2 cellular contexts compared by ENCODE assay signal in the genomic region with DNA sequence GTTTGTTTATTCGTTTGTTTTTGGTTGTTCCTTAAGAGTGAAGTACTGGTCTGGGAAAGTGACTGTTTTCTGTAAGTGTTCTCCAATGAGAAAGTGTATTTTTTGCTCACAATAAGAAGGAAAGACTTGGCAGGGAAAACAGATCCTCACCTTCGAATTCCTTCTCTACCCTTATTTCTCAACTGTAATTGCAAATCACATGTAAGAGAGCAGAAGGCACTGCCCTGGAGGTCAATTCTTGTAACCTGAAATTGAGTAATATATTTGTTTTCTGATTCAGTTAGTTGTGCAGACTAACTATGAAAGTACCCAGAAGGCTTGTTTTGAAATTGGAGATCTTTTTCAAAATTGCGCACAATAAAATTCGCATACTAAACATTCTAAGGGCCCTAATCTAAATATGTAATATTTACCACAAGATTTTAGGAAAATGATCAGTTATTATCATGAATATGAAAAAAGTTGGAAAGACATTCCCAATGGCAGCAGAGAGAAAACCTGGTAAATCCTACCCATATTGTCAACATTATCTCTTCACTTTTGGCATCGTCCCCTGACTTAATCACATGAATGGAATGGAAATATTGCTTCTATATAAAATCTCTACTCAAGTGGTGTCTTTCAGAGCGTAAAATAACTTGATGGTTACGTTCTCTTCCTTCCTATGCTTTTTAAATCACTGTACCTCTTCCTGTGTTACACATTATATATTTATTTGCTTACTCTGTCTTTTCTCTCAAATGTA.
TF ChIP-seq lines count a peak whose summit lies in the region.

No MANE protein-coding gene starts in this region.

TF ChIP-seq in A549, 52 proteins besides CTCF, POLR2A, EP300 and RAD21:
- peak; percentile 95 for TF ChIP-seq GATA3 (IDR thresholded peaks at IDR 0.05; ENCODE audit: borderline replicate concordance)
- peak; percentile 66; the same call in 1 of the 2 replicates for TF ChIP-seq RARB (CRISPR knock-in tag; IDR thresholded peaks at IDR 0.05)
- TF ChIP-seq FOSL2 (IDR thresholded peaks at IDR 0.05) = peak; percentile 86
- TF ChIP-seq FOSL2 (CRISPR knock-in tag; IDR thresholded peaks at IDR 0.05) = peak; percentile 93
- TF ChIP-seq, protein P1, sequence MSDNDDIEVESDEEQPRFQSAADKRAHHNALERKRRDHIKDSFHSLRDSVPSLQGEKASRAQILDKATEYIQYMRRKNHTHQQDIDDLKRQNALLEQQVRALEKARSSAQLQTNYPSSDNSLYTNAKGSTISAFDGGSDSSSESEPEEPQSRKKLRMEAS (IDR thresholded peaks at IDR 0.05) = peak; percentile 88
- TF ChIP-seq ZFP36 (IDR thresholded peaks at IDR 0.05; ENCODE audit: borderline replicate concordance, partially characterized antibody) = no peak
- TF ChIP-seq HOXB13 (CRISPR knock-in tag; IDR thresholded peaks at IDR 0.05; ENCODE audit: low read depth) = peak; percentile 22; the same call in 1 of the 2 replicates
- no peak for TF ChIP-seq ESRRA (IDR thresholded peaks at IDR 0.05; ENCODE audit: borderline replicate concordance, low read length)
- TF ChIP-seq JUN (IDR thresholded peaks at IDR 0.05) = peak; percentile 93 to 98
- TF ChIP-seq, protein P2, sequence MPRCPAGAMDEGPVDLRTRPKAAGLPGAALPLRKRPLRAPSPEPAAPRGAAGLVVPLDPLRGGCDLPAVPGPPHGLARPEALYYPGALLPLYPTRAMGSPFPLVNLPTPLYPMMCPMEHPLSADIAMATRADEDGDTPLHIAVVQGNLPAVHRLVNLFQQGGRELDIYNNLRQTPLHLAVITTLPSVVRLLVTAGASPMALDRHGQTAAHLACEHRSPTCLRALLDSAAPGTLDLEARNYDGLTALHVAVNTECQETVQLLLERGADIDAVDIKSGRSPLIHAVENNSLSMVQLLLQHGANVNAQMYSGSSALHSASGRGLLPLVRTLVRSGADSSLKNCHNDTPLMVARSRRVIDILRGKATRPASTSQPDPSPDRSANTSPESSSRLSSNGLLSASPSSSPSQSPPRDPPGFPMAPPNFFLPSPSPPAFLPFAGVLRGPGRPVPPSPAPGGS (IDR thresholded peaks at IDR 0.05) = peak; percentile 98
- peak; percentile 97 for TF ChIP-seq JUNB (IDR thresholded peaks at IDR 0.05)
- TF ChIP-seq, protein P3, sequence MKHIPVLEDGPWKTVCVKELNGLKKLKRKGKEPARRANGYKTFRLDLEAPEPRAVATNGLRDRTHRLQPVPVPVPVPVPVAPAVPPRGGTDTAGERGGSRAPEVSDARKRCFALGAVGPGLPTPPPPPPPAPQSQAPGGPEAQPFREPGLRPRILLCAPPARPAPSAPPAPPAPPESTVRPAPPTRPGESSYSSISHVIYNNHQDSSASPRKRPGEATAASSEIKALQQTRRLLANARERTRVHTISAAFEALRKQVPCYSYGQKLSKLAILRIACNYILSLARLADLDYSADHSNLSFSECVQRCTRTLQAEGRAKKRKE (CRISPR knock-in tag; IDR thresholded peaks at IDR 0.05; ENCODE audit: low read depth) = peak; percentile 51; the same call in 1 of the 2 replicates
- TF ChIP-seq ZSCAN20 (CRISPR knock-in tag; IDR thresholded peaks at IDR 0.05) = peak; percentile 45; the same call in 1 of the 2 replicates
- TF ChIP-seq CHD2 (IDR thresholded peaks at IDR 0.05; ENCODE audit: low read length, partially characterized antibody) = no peak
- TF ChIP-seq, protein P4, sequence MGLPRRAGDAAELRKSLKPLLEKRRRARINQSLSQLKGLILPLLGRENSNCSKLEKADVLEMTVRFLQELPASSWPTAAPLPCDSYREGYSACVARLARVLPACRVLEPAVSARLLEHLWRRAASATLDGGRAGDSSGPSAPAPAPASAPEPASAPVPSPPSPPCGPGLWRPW (IDR thresholded peaks at IDR 0.05) = peak; percentile 97
- TF ChIP-seq MAFK (IDR thresholded peaks at IDR 0.05; ENCODE audit: partially characterized antibody) = peak; percentile 47
- TF ChIP-seq, protein P5, sequence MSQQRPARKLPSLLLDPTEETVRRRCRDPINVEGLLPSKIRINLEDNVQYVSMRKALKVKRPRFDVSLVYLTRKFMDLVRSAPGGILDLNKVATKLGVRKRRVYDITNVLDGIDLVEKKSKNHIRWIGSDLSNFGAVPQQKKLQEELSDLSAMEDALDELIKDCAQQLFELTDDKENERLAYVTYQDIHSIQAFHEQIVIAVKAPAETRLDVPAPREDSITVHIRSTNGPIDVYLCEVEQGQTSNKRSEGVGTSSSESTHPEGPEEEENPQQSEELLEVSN (IDR thresholded peaks at IDR 0.05; ENCODE audit: borderline replicate concordance, low read depth) = peak; percentile 12; the same call in 1 of the 2 replicates
- TF ChIP-seq SMC3 (IDR thresholded peaks at IDR 0.05) = peak; percentile 35; the same call in 2 of the 3 replicates
- TF ChIP-seq FOSB (CRISPR knock-in tag; IDR thresholded peaks at IDR 0.05) = 0 out of 2 replicates have a peak, but pooled peaks have one; percentile 50
- peak; percentile 99 for TF ChIP-seq CEBPB (IDR thresholded peaks at IDR 0.05)
- no peak for TF ChIP-seq CBX8 (IDR thresholded peaks at IDR 0.05)
- TF ChIP-seq HEYL (CRISPR knock-in tag; IDR thresholded peaks at IDR 0.05) = peak; percentile 11; the same call in 1 of the 2 replicates
- TF ChIP-seq KDM1A (IDR thresholded peaks at IDR 0.05; ENCODE audit: low read depth) = no peak
- TF ChIP-seq HOXB5 (CRISPR knock-in tag; IDR thresholded peaks at IDR 0.05) = peak; percentile 52; the same call in 1 of the 2 replicates
- no peak for TF ChIP-seq MYC (IDR thresholded peaks at IDR 0.05; ENCODE audit: borderline replicate concordance, low read length)

TF ChIP-seq in HepG2, 621 proteins besides CTCF, POLR2A, EP300 and RAD21 (continues in another document):
- TF ChIP-seq, protein P6, sequence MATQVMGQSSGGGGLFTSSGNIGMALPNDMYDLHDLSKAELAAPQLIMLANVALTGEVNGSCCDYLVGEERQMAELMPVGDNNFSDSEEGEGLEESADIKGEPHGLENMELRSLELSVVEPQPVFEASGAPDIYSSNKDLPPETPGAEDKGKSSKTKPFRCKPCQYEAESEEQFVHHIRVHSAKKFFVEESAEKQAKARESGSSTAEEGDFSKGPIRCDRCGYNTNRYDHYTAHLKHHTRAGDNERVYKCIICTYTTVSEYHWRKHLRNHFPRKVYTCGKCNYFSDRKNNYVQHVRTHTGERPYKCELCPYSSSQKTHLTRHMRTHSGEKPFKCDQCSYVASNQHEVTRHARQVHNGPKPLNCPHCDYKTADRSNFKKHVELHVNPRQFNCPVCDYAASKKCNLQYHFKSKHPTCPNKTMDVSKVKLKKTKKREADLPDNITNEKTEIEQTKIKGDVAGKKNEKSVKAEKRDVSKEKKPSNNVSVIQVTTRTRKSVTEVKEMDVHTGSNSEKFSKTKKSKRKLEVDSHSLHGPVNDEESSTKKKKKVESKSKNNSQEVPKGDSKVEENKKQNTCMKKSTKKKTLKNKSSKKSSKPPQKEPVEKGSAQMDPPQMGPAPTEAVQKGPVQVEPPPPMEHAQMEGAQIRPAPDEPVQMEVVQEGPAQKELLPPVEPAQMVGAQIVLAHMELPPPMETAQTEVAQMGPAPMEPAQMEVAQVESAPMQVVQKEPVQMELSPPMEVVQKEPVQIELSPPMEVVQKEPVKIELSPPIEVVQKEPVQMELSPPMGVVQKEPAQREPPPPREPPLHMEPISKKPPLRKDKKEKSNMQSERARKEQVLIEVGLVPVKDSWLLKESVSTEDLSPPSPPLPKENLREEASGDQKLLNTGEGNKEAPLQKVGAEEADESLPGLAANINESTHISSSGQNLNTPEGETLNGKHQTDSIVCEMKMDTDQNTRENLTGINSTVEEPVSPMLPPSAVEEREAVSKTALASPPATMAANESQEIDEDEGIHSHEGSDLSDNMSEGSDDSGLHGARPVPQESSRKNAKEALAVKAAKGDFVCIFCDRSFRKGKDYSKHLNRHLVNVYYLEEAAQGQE (IDR thresholded peaks at IDR 0.05; ENCODE audit: borderline replicate concordance in 1 of 2, low read depth in 1 of 2, low read length in 2 of 2) = 0 out of 4 replicates have a peak, but pooled peaks of 1 of the 2 experiments have one; percentile 51
- TF ChIP-seq ZMYM4 (CRISPR knock-in tag; IDR thresholded peaks at IDR 0.05) = peak; percentile 86; the same call in 1 of the 2 replicates
- peak; percentile 80 for TF ChIP-seq SSRP1 (CRISPR knock-in tag; IDR thresholded peaks at IDR 0.05)
- peak; percentile 97 for TF ChIP-seq NR2F6 (IDR thresholded peaks at IDR 0.05)
- TF ChIP-seq NR2F6 (CRISPR knock-in tag; IDR thresholded peaks at IDR 0.05) = peak; percentile 97
- TF ChIP-seq SRSF9 (IDR thresholded peaks at IDR 0.05; ENCODE audit: borderline replicate concordance, insufficient read depth, low read depth, low read length, poor library complexity, severe bottlenecking) = no peak
- TF ChIP-seq, protein P1 (IDR thresholded peaks at IDR 0.05) = peak; percentile 57; the same call in 1 of the 2 replicates
- TF ChIP-seq ZNF577 (CRISPR knock-in tag; IDR thresholded peaks at IDR 0.05; ENCODE audit: borderline replicate concordance, low read depth) = no peak
- TF ChIP-seq SAFB2 (CRISPR knock-in tag; IDR thresholded peaks at IDR 0.05; ENCODE audit: borderline replicate concordance, low read depth) = no peak; the same call in 1 of the 2 replicates
- no peak for TF ChIP-seq ZNF720 (CRISPR knock-in tag; IDR thresholded peaks at IDR 0.05)
- TF ChIP-seq, protein P7, sequence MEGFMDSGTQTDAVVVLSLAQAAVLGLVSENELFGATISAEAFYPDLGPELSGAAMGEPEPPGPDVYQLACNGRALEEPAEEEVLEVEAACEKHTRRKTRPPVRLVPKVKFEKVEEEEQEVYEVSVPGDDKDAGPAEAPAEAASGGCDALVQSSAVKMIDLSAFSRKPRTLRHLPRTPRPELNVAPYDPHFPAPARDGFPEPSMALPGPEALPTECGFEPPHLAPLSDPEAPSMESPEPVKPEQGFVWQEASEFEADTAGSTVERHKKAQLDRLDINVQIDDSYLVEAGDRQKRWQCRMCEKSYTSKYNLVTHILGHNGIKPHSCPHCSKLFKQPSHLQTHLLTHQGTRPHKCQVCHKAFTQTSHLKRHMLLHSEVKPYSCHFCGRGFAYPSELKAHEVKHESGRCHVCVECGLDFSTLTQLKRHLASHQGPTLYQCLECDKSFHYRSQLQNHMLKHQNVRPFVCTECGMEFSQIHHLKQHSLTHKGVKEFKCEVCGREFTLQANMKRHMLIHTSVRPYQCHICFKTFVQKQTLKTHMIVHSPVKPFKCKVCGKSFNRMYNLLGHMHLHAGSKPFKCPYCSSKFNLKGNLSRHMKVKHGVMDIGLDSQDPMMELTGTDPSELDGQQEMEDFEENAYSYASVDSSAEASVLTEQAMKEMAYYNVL (CRISPR knock-in tag; IDR thresholded peaks at IDR 0.05; ENCODE audit: borderline replicate concordance) = peak; percentile 58; the same call in 1 of the 2 replicates
- peak; percentile 70; the same call in 1 of the 2 replicates for TF ChIP-seq KAT8 (CRISPR knock-in tag; IDR thresholded peaks at IDR 0.05)
- no peak for TF ChIP-seq ZNF674 (CRISPR knock-in tag; IDR thresholded peaks at IDR 0.05; ENCODE audit: low read depth)
- peak; percentile 84 for TF ChIP-seq SOX5 (CRISPR knock-in tag; IDR thresholded peaks at IDR 0.05; ENCODE audit: borderline replicate concordance)
- TF ChIP-seq HOXD1 (CRISPR knock-in tag; IDR thresholded peaks at IDR 0.05) = 0 out of 2 replicates have a peak, but pooled peaks have one; percentile 28
- TF ChIP-seq MTA3 (CRISPR knock-in tag; IDR thresholded peaks at IDR 0.05) = no peak
- no peak for TF ChIP-seq SUZ12 (IDR thresholded peaks at IDR 0.05; ENCODE audit: low read depth, low read length)
- TF ChIP-seq FOSL1 (CRISPR knock-in tag; IDR thresholded peaks at IDR 0.05; ENCODE audit: borderline replicate concordance) = peak; percentile 53; the same call in 1 of the 2 replicates
- TF ChIP-seq, protein P8, sequence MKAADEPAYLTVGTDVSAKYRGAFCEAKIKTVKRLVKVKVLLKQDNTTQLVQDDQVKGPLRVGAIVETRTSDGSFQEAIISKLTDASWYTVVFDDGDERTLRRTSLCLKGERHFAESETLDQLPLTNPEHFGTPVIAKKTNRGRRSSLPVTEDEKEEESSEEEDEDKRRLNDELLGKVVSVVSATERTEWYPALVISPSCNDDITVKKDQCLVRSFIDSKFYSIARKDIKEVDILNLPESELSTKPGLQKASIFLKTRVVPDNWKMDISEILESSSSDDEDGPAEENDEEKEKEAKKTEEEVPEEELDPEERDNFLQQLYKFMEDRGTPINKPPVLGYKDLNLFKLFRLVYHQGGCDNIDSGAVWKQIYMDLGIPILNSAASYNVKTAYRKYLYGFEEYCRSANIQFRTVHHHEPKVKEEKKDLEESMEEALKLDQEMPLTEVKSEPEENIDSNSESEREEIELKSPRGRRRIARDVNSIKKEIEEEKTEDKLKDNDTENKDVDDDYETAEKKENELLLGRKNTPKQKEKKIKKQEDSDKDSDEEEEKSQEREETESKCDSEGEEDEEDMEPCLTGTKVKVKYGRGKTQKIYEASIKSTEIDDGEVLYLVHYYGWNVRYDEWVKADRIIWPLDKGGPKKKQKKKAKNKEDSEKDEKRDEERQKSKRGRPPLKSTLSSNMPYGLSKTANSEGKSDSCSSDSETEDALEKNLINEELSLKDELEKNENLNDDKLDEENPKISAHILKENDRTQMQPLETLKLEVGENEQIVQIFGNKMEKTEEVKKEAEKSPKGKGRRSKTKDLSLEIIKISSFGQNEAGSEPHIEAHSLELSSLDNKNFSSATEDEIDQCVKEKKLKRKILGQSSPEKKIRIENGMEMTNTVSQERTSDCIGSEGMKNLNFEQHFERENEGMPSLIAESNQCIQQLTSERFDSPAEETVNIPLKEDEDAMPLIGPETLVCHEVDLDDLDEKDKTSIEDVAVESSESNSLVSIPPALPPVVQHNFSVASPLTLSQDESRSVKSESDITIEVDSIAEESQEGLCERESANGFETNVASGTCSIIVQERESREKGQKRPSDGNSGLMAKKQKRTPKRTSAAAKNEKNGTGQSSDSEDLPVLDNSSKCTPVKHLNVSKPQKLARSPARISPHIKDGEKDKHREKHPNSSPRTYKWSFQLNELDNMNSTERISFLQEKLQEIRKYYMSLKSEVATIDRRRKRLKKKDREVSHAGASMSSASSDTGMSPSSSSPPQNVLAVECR (CRISPR knock-in tag; IDR thresholded peaks at IDR 0.05; ENCODE audit: borderline replicate concordance) = no peak; the same call in 1 of the 2 replicates
- TF ChIP-seq MBNL3 (CRISPR knock-in tag; conservative IDR thresholded peaks at IDR 0.05) = no peak
